Comparison of ENCODE assay signal across 16 cellular contexts in genomic region chr1:160081261-160081936, GRCh38. TPM values are rescaled to one million over a fixed set of nuclear protein-coding genes. Genes with fewer than 3 reads are reported as not detected.
DNase-seq lines count a peak whose midpoint lies in the region; ATAC-seq and TF ChIP-seq lines count a peak whose summit lies in the region.
"Had no signal": no experiment of that assay in that cellular context is flagged by ENCODE, and none has a peak within 500 bp of the region (broad histone marks: within the 10 kb centered on the region; RNA-seq: fewer than 3 reads in every experiment).

KCNJ9 (plus strand) TSS chr1:160081538; CDS start chr1:160084031, 2,493 bp downstream.

- H3K4me1 ChIP-seq in KMS-11 (ENCODE audit: low read depth, poor library complexity, severe bottlenecking) (peaks cover 23% of the 10 kb centered on the region), uterus (no peaks in the 10 kb centered on the region)
- H3K4me1 ChIP-seq: BE2C, pancreas had no signal

- no peaks in the 10 kb centered on the region for H3K9me3 ChIP-seq in uterus
- H3K9me3 ChIP-seq: BE2C, pancreas had no signal

- no peak for TF ChIP-seq POLR2A in uterus (IDR thresholded peaks at IDR 0.05)

- H2AFZ ChIP-seq in KMS-11 (ENCODE audit: low read depth): no peak within 1 kb of the TSS

- ATAC-seq in HG03460 (IDR thresholded peaks at IDR 0.05; ENCODE audit: unreplicated experiment) (no peak), HG03439 (IDR thresholded peaks at IDR 0.05; ENCODE audit: unreplicated experiment) (no peak)
- ATAC-seq: HCT116, pancreas had no signal

- H3K9ac ChIP-seq in KMS-11: no peak within 1 kb of the TSS

- H4K20me1 ChIP-seq in KMS-11 (ENCODE audit: insufficient read depth): no peaks in the 10 kb centered on the region

- H3K36me3 ChIP-seq in KMS-11 (ENCODE audit: insufficient read depth): no peaks in the 10 kb centered on the region
- no peaks in the 10 kb centered on the region for H3K36me3 ChIP-seq in uterus
- H3K36me3 ChIP-seq: BE2C, pancreas had no signal

- no peak within 1 kb of the TSS for H3K27ac ChIP-seq in KMS-11
- no peak within 1 kb of the TSS for H3K27ac ChIP-seq in uterus
- H3K27ac ChIP-seq: HL-60, pancreas had no signal

- intact Hi-C loops in uterus (cut with DNase I; ENCODE audit: low total_unique reads): no loop called here

- H3K27me3 ChIP-seq in KMS-11 (ENCODE audit: insufficient read depth, low read depth) (peaks cover 42% of the 10 kb centered on the region; the same call in 1 of the 2 replicates), uterus (peaks cover 0 to 13% of the 10 kb centered on the region in 2 donors)

- TF ChIP-seq CTCF in KMS-11 (conservative IDR thresholded peaks at IDR 0.05; ENCODE audit: low read depth, low read length): no peak
- no peak for TF ChIP-seq CTCF in uterus (IDR thresholded peaks at IDR 0.05)

- peak within 1 kb of the TSS; percentile 2; the same call in 1 of the 2 replicates for H3K4me2 ChIP-seq in KMS-11

- H3K79me2 ChIP-seq in KMS-11 (ENCODE audit: insufficient read depth, low read depth): no peaks in the 10 kb centered on the region

- H3K4me3 ChIP-seq in KMS-11 (IDR thresholded peaks at IDR 0.05; ENCODE audit: insufficient read depth, low read depth, low read length) (no peak within 1 kb of the TSS), uterus (no peak within 1 kb of the TSS)
- H3K4me3 ChIP-seq: pancreas had no signal

- peak; percentile 34 for DNase-seq in AG08395 (ENCODE audit: low spot score)
- peak; percentile 67 for DNase-seq in astrocyte of the hippocampus (ENCODE audit: low read depth, low spot score)
- peak; percentile 71 for DNase-seq in left kidney (ENCODE audit: low read depth, low spot score)
- DNase-seq in uterus: no peak
- DNase-seq in NK-92 (lab: John Stamatoyannopoulos, UW; ENCODE audit: unreplicated experiment): no peak
- DNase-seq: BE2C; erythroblast; kidney glomerular epithelial cell; NCI-H1048; pancreas; stimulated activated CD4-positive, alpha-beta T cell treated with anti-CD3 and anti-CD28 coated beads, Interleukin-4, amount 100 ng/mL, for 24 hours had no signal

RNA-seq across cellular contexts. Expression of gene KCNJ9, which starts in this region (rescaled TPM):
- total RNA-seq in uterus: under 1 TPM in 1 of 4 donors, not detected in 3; 0.28 TPM
- total RNA-seq: pancreas had no signal

Comparison
In these comparisons a context has a peak if more than half of its experiments do, and no peak if none do; other contexts are left out.
1. DNase-seq: peak in AG08395 (single experiment), astrocyte of the hippocampus (single experiment) and left kidney (single experiment); none in uterus (0 of 2) and NK-92 (single experiment).